Comparison of ENCODE assay signal across 8 cellular contexts in genomic region chr14:60165547-60165876, GRCh38. TPM values are rescaled to one million over a fixed set of nuclear protein-coding genes. Genes with fewer than 3 reads are reported as not detected.
DNase-seq lines count a peak whose midpoint lies in the region; ATAC-seq and TF ChIP-seq lines count a peak whose summit lies in the region.

No MANE protein-coding gene starts in this region.

- no peaks in the 10 kb centered on the region for H3K9me3 Mint-ChIP-seq in brain

- no peaks in the 10 kb centered on the region for H3K27me3 ChIP-seq in mucosa of rectum (ENCODE audit: control insufficient read depth in 2 of 2, insufficient read depth in 2 of 2, low read length in 2 of 2)

- H3K36me3 ChIP-seq in mucosa of rectum (ENCODE audit: control insufficient read depth in 2 of 2, insufficient read depth in 2 of 2, low read length in 2 of 2), result no peaks in the 10 kb centered on the region

- H3K9me3 ChIP-seq in mucosa of rectum (ENCODE audit: control insufficient read depth in 2 of 2, low read length in 2 of 2), result no peaks in the 10 kb centered on the region

- POLR2A ChIA-PET in GM10248 (lab: Yijun Ruan, JAX), result no interaction called here

- peaks cover 18% of the 10 kb centered on the region for H3K36me3 Mint-ChIP-seq in brain

- ATAC-seq in HG03439 (IDR thresholded peaks at IDR 0.05; ENCODE audit: unreplicated experiment), result peak; percentile 12

- H3K27ac ChIP-seq in mucosa of rectum (ENCODE audit: low read depth in 2 of 2, low read length in 2 of 2), result peak overlapping the region; percentile 89 to 94

- peak overlapping the region; percentile 96 to 98 for H3K9ac ChIP-seq in mucosa of rectum (ENCODE audit: low read depth in 1 of 2, low read length in 2 of 2)

- peaks cover 7% of the 10 kb centered on the region for H3K27me3 Mint-ChIP-seq in brain

- peak overlapping the region; percentile 84 to 96 (median 85) for H3K4me3 Mint-ChIP-seq in brain

- TF ChIP-seq CTCF in brain (conservative IDR thresholded peaks at IDR 0.05), result peak; percentile 22 to 61
- TF ChIP-seq CTCF in GM10248 (IDR thresholded peaks at IDR 0.05; ENCODE audit: control extremely low read depth, extremely low read depth, low read depth, missing control alignments), result no peak

- peaks cover 5 to 10% of the 10 kb centered on the region in 2 donors for H3K4me1 ChIP-seq in mucosa of rectum (ENCODE audit: control insufficient read depth in 2 of 2, insufficient read depth in 2 of 2, low read length in 2 of 2)

- peak overlapping the region; percentile 91 to 95 for H3K4me3 ChIP-seq in mucosa of rectum (ENCODE audit: low read length in 2 of 2)

- CTCF ChIA-PET in GM10248 (lab: Yijun Ruan, JAX), result interaction anchor here (0.8 to 3.2 kb wide), 21 partner anchors 9 to 397 kb away, joined by 3 to 30 read pairs (median 5); no protein-coding TSS in a partner anchor

- DNase-seq in NCI-H1694 treated with DMSO at 0.1 percent for 48 hours (lab: John Stamatoyannopoulos, UW) (peak; percentile 35), NCI-H1694 (lab: John Stamatoyannopoulos, UW) (no peak), GM10248 (ENCODE audit: extremely low spot score) (no peak), T1000 (lab: John Stamatoyannopoulos, UW) (no peak)
- DNase-seq in stimulated activated CD4-positive, alpha-beta T cell treated with anti-CD3 and anti-CD28 coated beads, Interleukin-4, amount 100 ng/mL, for 24 hours, result no peak

- H3K4me1 Mint-ChIP-seq in brain, result peaks cover 43% of the 10 kb centered on the region

- H3K27ac Mint-ChIP-seq in brain, result peak overlapping the region; percentile 88 to 100 (median 95)

RNA-seq across cellular contexts. Expression of gene DHRS7, which starts 0.3 kb away (rescaled TPM):
- 127 TPM for polyA plus RNA-seq in brain (ENCODE audit: insufficient read depth, low read depth, low replicate concordance)
